Comparison of ENCODE assay signal across 8 cellular contexts in genomic region chr7:27812706-27813105, GRCh38.
"Had no signal": no experiment of that assay in that cellular context is flagged by ENCODE, and none has a peak within 500 bp of the region (broad histone marks: within the 10 kb centered on the region; RNA-seq: fewer than 3 reads in every experiment).

No MANE protein-coding gene starts in this region.

- H3K27me3 Mint-ChIP-seq: IgD-negative memory B cell had no signal

- H2AFZ ChIP-seq: GM23248 had no signal

- FAIRE-seq: HepG2 had no signal

- H3K27ac ChIP-seq: GM23248, HL-60 had no signal

- ATAC-seq: HepG2 had no signal

- H3K9ac ChIP-seq: GM23248 had no signal

- H3K27ac Mint-ChIP-seq: H9, IgD-negative memory B cell had no signal

- DNase-seq: GM23248, GOT3, H9, HCEC 1CT, KG1 had no signal

- H3K4me3 Mint-ChIP-seq: H9 had no signal

- H3K4me3 ChIP-seq: GM23248 had no signal

- H3K9me3 Mint-ChIP-seq: H9, IgD-negative memory B cell had no signal

- H3K4me1 Mint-ChIP-seq: H9 had no signal
